Comparison of ENCODE assay signal across 8 cellular contexts in the genomic region with DNA sequence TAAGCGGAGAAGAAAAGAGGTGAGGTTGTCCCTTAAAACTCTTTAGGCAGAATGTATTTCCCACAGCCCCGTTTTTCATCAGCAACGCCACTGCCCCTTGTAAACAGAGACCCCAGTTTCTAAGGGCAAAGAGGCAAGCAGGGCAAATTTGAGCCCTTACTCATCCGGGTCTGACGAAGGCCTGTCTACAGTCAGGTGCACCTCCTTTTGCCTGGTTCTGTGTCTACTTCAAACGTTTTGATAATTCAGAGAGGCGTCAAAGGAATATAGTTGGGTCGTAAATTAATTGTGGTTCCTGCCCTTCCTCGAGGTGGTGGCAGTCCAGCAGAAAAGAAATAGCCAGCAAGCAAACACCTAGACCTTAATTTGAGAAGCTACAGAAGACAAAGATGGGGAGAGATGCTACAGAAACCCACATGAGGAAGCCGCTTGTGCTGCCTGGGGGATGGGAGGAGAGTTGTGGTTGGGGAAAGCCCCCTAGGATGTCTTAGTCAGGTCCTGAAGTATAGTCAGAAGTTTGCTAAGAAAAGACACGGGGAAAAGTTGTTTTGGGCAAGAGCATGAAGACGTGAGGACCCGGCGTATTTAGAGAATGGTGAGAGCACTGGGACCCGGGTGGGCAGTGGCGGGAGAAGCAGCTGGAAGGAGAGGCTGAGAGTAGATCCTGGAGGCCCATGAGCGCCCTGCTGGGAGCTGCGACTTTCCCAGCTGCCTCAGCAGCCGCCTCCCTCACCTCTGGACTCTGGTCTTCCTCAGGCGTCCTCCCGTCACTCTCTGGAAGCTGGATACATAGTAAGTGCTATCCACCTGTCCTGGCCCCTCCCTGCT. TPM values are rescaled to one million over a fixed set of nuclear protein-coding genes. Genes with fewer than 3 reads are reported as not detected.
DNase-seq lines count a peak whose midpoint lies in the region; ATAC-seq and TF ChIP-seq lines count a peak whose summit lies in the region.

No MANE protein-coding gene starts in this region.

- TF ChIP-seq CTCF in GM10266 (IDR thresholded peaks at IDR 0.05; ENCODE audit: control insufficient read depth, insufficient read depth, low read depth, missing control alignments) = no peak

- H3K9me3 ChIP-seq in mesodermal cell (ENCODE audit: control insufficient read depth, low read length) = no peaks in the 10 kb centered on the region

- no peak overlapping the region for H3K27ac ChIP-seq in mesodermal cell (ENCODE audit: low read depth, low read length, severe bottlenecking)

- peaks cover 39% of the 10 kb centered on the region for H3K4me1 Mint-ChIP-seq in T-helper 1 cell treated with Interleukin-12 subunit alpha and Interleukin-12 subunit beta and Interleukin-4 antibody, amounts not matched to agents 30 μg/mL and 1 μg/mL, for 36 hours (ENCODE audit: low read depth)
- H3K4me1 Mint-ChIP-seq in stimulated activated effector memory CD8-positive, alpha-beta T cell treated with anti-CD3 and anti-CD28 coated beads, Interleukin-12 subunit alpha, Interleukin-12 subunit beta, amount 100 ng/mL, for 72 hours = peaks cover 60% of the 10 kb centered on the region

- peaks cover 42% of the 10 kb centered on the region for H3K36me3 Mint-ChIP-seq in T-helper 1 cell treated with Interleukin-12 subunit alpha and Interleukin-12 subunit beta and Interleukin-4 antibody, amounts not matched to agents 30 μg/mL and 1 μg/mL, for 36 hours (ENCODE audit: low read depth)
- peaks cover 92% of the 10 kb centered on the region for H3K36me3 Mint-ChIP-seq in stimulated activated effector memory CD8-positive, alpha-beta T cell treated with anti-CD3 and anti-CD28 coated beads, Interleukin-12 subunit alpha, Interleukin-12 subunit beta, amount 100 ng/mL, for 72 hours

- H3K4me1 ChIP-seq in mesodermal cell (ENCODE audit: control insufficient read depth, insufficient read depth, low read length, poor library complexity, severe bottlenecking) = peaks cover 18% of the 10 kb centered on the region

- DNase-seq in GM10266 (ENCODE audit: extremely low spot score) = peak; percentile 86
- DNase-seq in astrocyte of the hippocampus (ENCODE audit: low read depth, low spot score) = peak; percentile 59
- DNase-seq in stimulated activated effector memory CD8-positive, alpha-beta T cell treated with anti-CD3 and anti-CD28 coated beads, Interleukin-12 subunit alpha, Interleukin-12 subunit beta, amount 100 ng/mL, for 72 hours (ENCODE audit: low spot score in 2 of 2) = peak; percentile 47 to 86
- DNase-seq in HuH-7.5 (ENCODE audit: low spot score) = no peak
- no peak for DNase-seq in head of caudate nucleus
- no peak for DNase-seq in NCI-H1417 (lab: John Stamatoyannopoulos, UW)

- intact Hi-C loops in head of caudate nucleus (cut with DNase I) = no loop called here

- no peaks in the 10 kb centered on the region for H3K27me3 Mint-ChIP-seq in T-helper 1 cell treated with Interleukin-12 subunit alpha and Interleukin-12 subunit beta and Interleukin-4 antibody, amounts not matched to agents 30 μg/mL and 1 μg/mL, for 36 hours (ENCODE audit: low read depth)

- peaks cover 62% of the 10 kb centered on the region for H3K36me3 ChIP-seq in mesodermal cell (ENCODE audit: control insufficient read depth, insufficient read depth, low read length)

- H3K4me3 ChIP-seq in mesodermal cell (ENCODE audit: extremely low read depth, insufficient read depth, low read length, poor library complexity, severe bottlenecking) = peak overlapping the region; percentile 90

- no peaks in the 10 kb centered on the region for H3K9me3 Mint-ChIP-seq in T-helper 1 cell treated with Interleukin-12 subunit alpha and Interleukin-12 subunit beta and Interleukin-4 antibody, amounts not matched to agents 30 μg/mL and 1 μg/mL, for 36 hours
- no peaks in the 10 kb centered on the region for H3K9me3 Mint-ChIP-seq in stimulated activated effector memory CD8-positive, alpha-beta T cell treated with anti-CD3 and anti-CD28 coated beads, Interleukin-12 subunit alpha, Interleukin-12 subunit beta, amount 100 ng/mL, for 72 hours

- peak; percentile 31 for ATAC-seq in stimulated activated effector memory CD8-positive, alpha-beta T cell treated with anti-CD3 and anti-CD28 coated beads, Interleukin-12 subunit alpha, Interleukin-12 subunit beta, amount 100 ng/mL, for 72 hours

- peak overlapping the region; percentile 85 for H3K27ac Mint-ChIP-seq in T-helper 1 cell treated with Interleukin-12 subunit alpha and Interleukin-12 subunit beta and Interleukin-4 antibody, amounts not matched to agents 30 μg/mL and 1 μg/mL, for 36 hours
- peak overlapping the region; percentile 89 for H3K27ac Mint-ChIP-seq in stimulated activated effector memory CD8-positive, alpha-beta T cell treated with anti-CD3 and anti-CD28 coated beads, Interleukin-12 subunit alpha, Interleukin-12 subunit beta, amount 100 ng/mL, for 72 hours

- WGBS in mesodermal cell (ENCODE audit: insufficient coverage in 2 of 2), 2 experiments = 87 to 88% methylated on average over 20 of the region's 21 CpGs

- H3K4me3 Mint-ChIP-seq in T-helper 1 cell treated with Interleukin-12 subunit alpha and Interleukin-12 subunit beta and Interleukin-4 antibody, amounts not matched to agents 30 μg/mL and 1 μg/mL, for 36 hours = peak overlapping the region; percentile 86
- peak overlapping the region; percentile 76 for H3K4me3 Mint-ChIP-seq in stimulated activated effector memory CD8-positive, alpha-beta T cell treated with anti-CD3 and anti-CD28 coated beads, Interleukin-12 subunit alpha, Interleukin-12 subunit beta, amount 100 ng/mL, for 72 hours

RNA-seq across cellular contexts. Expression of a gene that starts 2.4 kb away (rescaled TPM):
- polyA plus RNA-seq in mesodermal cell (2013, experiment 1 of 2) = 45.6 TPM
- 37.9 TPM for polyA plus RNA-seq in mesodermal cell (2013, experiment 2 of 2)

RNA-seq across cellular contexts. Expression of a gene that starts 9.9 kb away (rescaled TPM):
- 29.2 TPM for polyA plus RNA-seq in mesodermal cell (2013, experiment 1 of 2)
- polyA plus RNA-seq in mesodermal cell (2013, experiment 2 of 2) = 21.9 TPM

RNA-seq across cellular contexts. Expression of a gene that starts 38.3 kb away (rescaled TPM):
- polyA plus RNA-seq in mesodermal cell (2013, experiment 1 of 2) = 24.7 TPM
- 17.1 TPM for polyA plus RNA-seq in mesodermal cell (2013, experiment 2 of 2)

RNA-seq across cellular contexts. Expression of a gene that starts 50.4 kb away (rescaled TPM):
- 10.2 TPM for polyA plus RNA-seq in mesodermal cell (2013, experiment 1 of 2)
- polyA plus RNA-seq in mesodermal cell (2013, experiment 2 of 2) = 10.5 TPM

Comparison
In these comparisons a context has a peak if more than half of its experiments do, and no peak if none do; other contexts are left out.
1. DNase-seq: peak in GM10266 (single experiment), astrocyte of the hippocampus (single experiment) and stimulated activated effector memory CD8-positive, alpha-beta T cell treated with anti-CD3 and anti-CD28 coated beads, Interleukin-12 subunit alpha, Interleukin-12 subunit beta, amount 100 ng/mL, for 72 hours (2 of 2); none in HuH-7.5 (single experiment), head of caudate nucleus (0 of 42) and NCI-H1417 (0 of 3).